8 cellular contexts compared by ENCODE assay signal in the genomic region with DNA sequence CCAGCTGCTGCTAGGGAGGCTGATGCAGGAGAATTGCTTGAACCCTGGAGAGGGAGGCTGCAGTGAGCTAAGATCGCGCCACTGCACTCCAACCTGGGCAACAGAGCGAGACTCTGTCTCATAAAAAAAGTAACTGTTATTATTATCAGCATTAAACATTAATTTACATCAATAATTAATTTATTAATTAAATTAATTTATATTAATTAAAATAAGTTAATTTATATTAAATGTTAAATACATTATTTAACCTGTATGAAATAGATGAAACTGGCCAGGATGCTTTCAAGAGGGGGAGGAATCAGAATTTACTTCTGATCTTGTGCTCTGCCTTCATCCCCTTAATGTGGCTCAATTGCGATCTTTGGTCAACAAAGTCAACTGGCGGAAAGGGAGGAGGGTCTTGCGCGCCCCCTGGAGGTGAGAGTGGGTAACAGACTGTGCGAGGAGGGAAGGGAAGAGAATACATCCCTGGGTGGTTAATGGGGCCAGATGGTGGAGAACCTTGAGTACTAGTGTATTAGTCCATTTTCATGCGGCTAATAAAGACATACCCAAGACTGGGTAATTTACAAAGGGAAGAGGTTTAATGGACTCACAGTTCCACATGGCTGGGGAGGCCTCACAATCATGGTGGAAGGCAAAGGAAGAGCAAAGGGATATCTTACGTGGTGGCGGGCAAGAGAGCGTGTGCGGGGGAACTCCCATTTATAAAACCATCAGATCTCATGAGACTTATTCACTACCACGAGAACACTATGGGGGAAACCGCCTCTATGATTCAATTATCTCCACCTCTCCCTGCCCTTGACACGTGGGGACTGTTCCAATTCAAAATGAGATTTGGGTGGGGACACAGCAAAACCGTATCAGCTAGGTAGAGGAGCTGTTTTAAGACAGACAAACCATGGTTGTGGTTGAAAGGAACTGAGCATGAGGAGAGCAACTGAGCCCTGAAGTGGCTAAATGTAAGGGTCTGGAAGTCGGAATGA. TPM values are rescaled to one million over a fixed set of nuclear protein-coding genes. Genes with fewer than 3 reads are reported as not detected.
A peak's percentile ranks its signal among the peaks of the same experiment; 100 is the strongest.
DNase-seq lines count a peak whose midpoint lies in the region; ATAC-seq and TF ChIP-seq lines count a peak whose summit lies in the region.

No MANE protein-coding gene starts in this region.

- DNase-seq in DMS 273 treated with DMSO at 0.1 percent for 48 hours (lab: John Stamatoyannopoulos, UW) (peak; percentile 20), LHCN-M2 (ENCODE audit: low read depth) (peak; percentile 57), T-helper 9 cell (peak; percentile 74), astrocyte of the cerebellum (ENCODE audit: low read depth) (peak; percentile 11), iPS DF 19.7 (ENCODE audit: low read depth, low spot score) (peak; percentile 5), NCI-H1436 (lab: John Stamatoyannopoulos, UW) (no peak)
- DNase-seq in stimulated activated CD4-positive, alpha-beta T cell treated with anti-CD3 and anti-CD28 coated beads, Interleukin-1b, Interleukin-23, amount 100 ng/mL, for 1 hour (ENCODE audit: low read depth in 2 of 2) = peak; percentile 55 to 75

- in situ Hi-C loops in astrocyte of the cerebellum (cut with HindIII; ENCODE audit: low sequenced_read_pairs) = no loop called here

- no peak for ATAC-seq in GM18858 (IDR thresholded peaks at IDR 0.05; ENCODE audit: unreplicated experiment)

- peak; percentile 76 for TF ChIP-seq CTCF in astrocyte of the cerebellum (IDR thresholded peaks at IDR 0.05; ENCODE audit: low read depth, low read length, missing control alignments)

- H3K4me3 ChIP-seq in astrocyte of the cerebellum (ENCODE audit: low read depth, low read length) = no peak overlapping the region

RNA-seq across cellular contexts. Expression of gene CPPED1, which starts 15.7 kb away (rescaled TPM):
- 20.7 and 27.5 TPM in 2 replicates for total RNA-seq in LHCN-M2 (2014; rRNA removed)
- polyA plus RNA-seq in LHCN-M2 (2012) = 37.5 TPM
